ENCODE assay signal across 1 cellular context in genomic region chrX:40152173-40152705, GRCh38.
TF ChIP-seq lines count a peak whose summit lies in the region.

No MANE protein-coding gene starts in this region.

TF ChIP-seq in K562, 482 proteins besides CTCF, POLR2A, EP300 and RAD21 (continued from another document):
- TF ChIP-seq MGA (IDR thresholded peaks at IDR 0.05) (peak; percentile 59; the same call in 1 of the 2 replicates), BRD4 (IDR thresholded peaks at IDR 0.05) (no peak), ETV1 (tag; conservative IDR thresholded peaks at IDR 0.05; ENCODE audit: low read depth) (peak; percentile 47; the same call in 1 of the 2 replicates), CHAMP1 (IDR thresholded peaks at IDR 0.05) (no peak), E2F6 (IDR thresholded peaks at IDR 0.05; ENCODE audit: borderline replicate concordance in 1 of 2, extremely low read depth in 1 of 2, insufficient read depth in 1 of 2, insufficient read length in 1 of 2, low read depth in 1 of 2, low read length in 1 of 2, poor library complexity in 1 of 2, severe bottlenecking in 1 of 2) (peak in 1 of 2 experiments; percentile 52), TBL1XR1 (IDR thresholded peaks at IDR 0.05; ENCODE audit: low read length in 2 of 2) (no peak), BCLAF1 (IDR thresholded peaks at IDR 0.05; ENCODE audit: borderline replicate concordance in 1 of 2, control insufficient read depth in 1 of 2, low read depth in 2 of 2, low read length in 1 of 2) (no peak)
